15 cellular contexts compared by ENCODE assay signal in genomic region chr3:11495948-11496557, GRCh38.
DNase-seq lines count a peak whose midpoint lies in the region; ATAC-seq, FAIRE-seq and TF ChIP-seq lines count a peak whose summit lies in the region.
"Had no signal": no experiment of that assay in that cellular context is flagged by ENCODE, and none has a peak within 500 bp of the region (broad histone marks: within the 10 kb centered on the region; RNA-seq: fewer than 3 reads in every experiment).

No MANE protein-coding gene starts in this region.

- H3K9me3 Mint-ChIP-seq in H9 (peaks cover 12 to 14% of the 10 kb centered on the region in 2 experiments), neural progenitor cell (peaks cover 23% of the 10 kb centered on the region)
- H3K9me3 Mint-ChIP-seq: stimulated activated effector memory CD8-positive, alpha-beta T cell treated with anti-CD3 and anti-CD28 coated beads, Interleukin-12 subunit alpha, Interleukin-12 subunit beta, amount 100 ng/mL, for 72 hours had no signal

- H3K4ac ChIP-seq in H9 (ENCODE audit: low read depth, low read length), result no peak overlapping the region

- H3K4me3 ChIP-seq in ascending aorta (no peak overlapping the region), neural progenitor cell (no peak overlapping the region), prostate gland (no peak overlapping the region), body of pancreas (no peak overlapping the region)

- H4K5ac ChIP-seq in H9 (ENCODE audit: insufficient read length, low read depth, low read length), result no peak overlapping the region

- TF ChIP-seq CTCF in H9 (conservative IDR thresholded peaks at IDR 0.05) (no peak), ascending aorta (IDR thresholded peaks at IDR 0.05) (no peak), neural progenitor cell (IDR thresholded peaks at IDR 0.05) (no peak), prostate gland (IDR thresholded peaks at IDR 0.05) (no peak), body of pancreas (IDR thresholded peaks at IDR 0.05) (no peak)

- no peak overlapping the region for H2BK20ac ChIP-seq in H9 (ENCODE audit: low read depth, low read length, poor library complexity, severe bottlenecking)

- H2BK120ac ChIP-seq in H9 (ENCODE audit: low read depth, low read length, poor library complexity, severe bottlenecking), result no peak overlapping the region

- H3K9me3 ChIP-seq in H9 (ENCODE audit: control insufficient read depth, low read depth, low read length) (no peaks in the 10 kb centered on the region), ascending aorta (no peaks in the 10 kb centered on the region), neural progenitor cell (ENCODE audit: low read depth) (no peaks in the 10 kb centered on the region), prostate gland (no peaks in the 10 kb centered on the region), body of pancreas (no peaks in the 10 kb centered on the region)

- H3K9ac ChIP-seq in H9 (ENCODE audit: extremely low read depth, insufficient read length, low read length) (no peak overlapping the region), neural progenitor cell (no peak overlapping the region)

- no peaks in the 10 kb centered on the region; the same call in 1 of the 2 replicates for H3K27me3 Mint-ChIP-seq in H9 (ENCODE audit: low read depth)
- peaks cover 2% of the 10 kb centered on the region for H3K27me3 Mint-ChIP-seq in neural progenitor cell (ENCODE audit: insufficient read depth, low read depth)

- ATAC-seq in left ventricle myocardium superior, result peak; percentile 52
- no peak for ATAC-seq in body of pancreas
- no peak for ATAC-seq in HG02970 (IDR thresholded peaks at IDR 0.05; ENCODE audit: low FRiP score, unreplicated experiment)
- ATAC-seq: stimulated activated effector memory CD8-positive, alpha-beta T cell treated with anti-CD3 and anti-CD28 coated beads, Interleukin-12 subunit alpha, Interleukin-12 subunit beta, amount 100 ng/mL, for 72 hours had no signal

- H2AK5ac ChIP-seq in H9 (ENCODE audit: insufficient read length, low read length), result no peak overlapping the region

- H3K4me1 ChIP-seq in H9 (ENCODE audit: insufficient read depth, low read length) (peaks cover 4% of the 10 kb centered on the region; the same call in 1 of the 2 replicates), ascending aorta (peaks cover 6 to 27% of the 10 kb centered on the region in 2 donors), neural progenitor cell (peaks cover 21% of the 10 kb centered on the region), prostate gland (replicated peaks) (no peaks in the 10 kb centered on the region), body of pancreas (peaks cover 19% of the 10 kb centered on the region)

- H3K79me1 ChIP-seq in H9 (ENCODE audit: insufficient read depth, low read depth, low read length, poor library complexity, severe bottlenecking), result no peaks in the 10 kb centered on the region

- H3K79me2 ChIP-seq in H9 (ENCODE audit: insufficient read depth, low read length) (no peaks in the 10 kb centered on the region), neural progenitor cell (ENCODE audit: low read depth) (no peaks in the 10 kb centered on the region)

- H3K36me3 Mint-ChIP-seq in H9 (ENCODE audit: insufficient read depth in 1 of 3, low read depth in 3 of 3) (peaks cover 8 to 19% (median 10%) of the 10 kb centered on the region in 3 experiments; a peak in 6 of 7 replicates), neural progenitor cell (peaks cover 15% of the 10 kb centered on the region)
- H3K36me3 Mint-ChIP-seq: stimulated activated effector memory CD8-positive, alpha-beta T cell treated with anti-CD3 and anti-CD28 coated beads, Interleukin-12 subunit alpha, Interleukin-12 subunit beta, amount 100 ng/mL, for 72 hours had no signal

- H4K8ac ChIP-seq in H9 (replicated peaks; ENCODE audit: insufficient read length, low read depth, low read length), result no peak overlapping the region

- no peak overlapping the region for H3K18ac ChIP-seq in H9 (ENCODE audit: insufficient read length, low read depth, low read length)

- H3K4me1 Mint-ChIP-seq in H9, result peaks cover 16 to 18% of the 10 kb centered on the region in 2 experiments
- H3K4me1 Mint-ChIP-seq in neural progenitor cell, result peaks cover 45% of the 10 kb centered on the region

- DNase-seq in H9 (peak; percentile 65), ascending aorta (ENCODE audit: low spot score in 2 of 2) (no peak), left ventricle myocardium superior (no peak), neural progenitor cell (ENCODE audit: low spot score) (peak; percentile 79), frontal cortex (ENCODE audit: low spot score in 2 of 2) (no peak), prostate gland (ENCODE audit: low spot score) (no peak), body of pancreas (no peak)
- DNase-seq: amniotic stem cell, NCI-H1092 treated with DMSO at 0.1 percent for 48 hours, NCI-H345 had no signal

- no peak for TF ChIP-seq POLR2A in prostate gland (IDR thresholded peaks at IDR 0.05)
- TF ChIP-seq POLR2A in body of pancreas (IDR thresholded peaks at IDR 0.05), result no peak

- no peak overlapping the region for H2BK5ac ChIP-seq in H9 (ENCODE audit: insufficient read length, low read length)

- WGBS in H9 (ENCODE audit: extremely low coverage, insufficient read length, low lambda C conversion rate), result no CpG with 5 or more reads among the region's 11 CpGs
- WGBS in prostate gland, result 71% methylated on average over 11 of the region's 11 CpGs
- WGBS in body of pancreas, 2 donors, result 85 to 90% methylated on average over 11 of the region's 11 CpGs

- no peaks in the 10 kb centered on the region for H3K27me3 ChIP-seq in H9 (ENCODE audit: insufficient read depth, low read length)
- H3K27me3 ChIP-seq in ascending aorta, result no peaks in the 10 kb centered on the region
- H3K27me3 ChIP-seq in neural progenitor cell, result no peaks in the 10 kb centered on the region
- H3K27me3 ChIP-seq in prostate gland (replicated peaks; ENCODE audit: insufficient read depth), result no peaks in the 10 kb centered on the region
- H3K27me3 ChIP-seq in body of pancreas, result no peaks in the 10 kb centered on the region

- H3K4me3 Mint-ChIP-seq in H9, result peak overlapping the region in 1 of 2 experiments; percentile 2; a peak in 1 of 5 replicates
- peak overlapping the region; percentile 33 for H3K4me3 Mint-ChIP-seq in neural progenitor cell
- H3K4me3 Mint-ChIP-seq: stimulated activated effector memory CD8-positive, alpha-beta T cell treated with anti-CD3 and anti-CD28 coated beads, Interleukin-12 subunit alpha, Interleukin-12 subunit beta, amount 100 ng/mL, for 72 hours had no signal

- H2BK12ac ChIP-seq in H9 (ENCODE audit: insufficient read length, low read depth, low read length), result no peak overlapping the region

- no peak overlapping the region for H3K23ac ChIP-seq in H9 (ENCODE audit: insufficient read length, low read depth, low read length)

- H2AFZ ChIP-seq in H9 (ENCODE audit: low read length), result no peak overlapping the region
- H2AFZ ChIP-seq in neural progenitor cell (replicated peaks), result no peak overlapping the region

- H3K56ac ChIP-seq in H9 (ENCODE audit: insufficient read length, low read depth, low read length), result no peak overlapping the region

- no peak overlapping the region for H2BK15ac ChIP-seq in H9 (ENCODE audit: low read depth, low read length)

- intact Hi-C loops in ascending aorta (cut with DNase I), result no loop called here
- intact Hi-C loops in left ventricle myocardium superior (cut with micrococcal nuclease), result no loop called here
- intact Hi-C loops in prostate gland (cut with DNase I), result no loop called here
- intact Hi-C loops in body of pancreas (cut with DNase I), result no loop called here

- H3K36me3 ChIP-seq in ascending aorta (no peaks in the 10 kb centered on the region), neural progenitor cell (no peaks in the 10 kb centered on the region), prostate gland (no peaks in the 10 kb centered on the region), body of pancreas (replicated peaks in 1 of 2; ENCODE audit: insufficient read depth in 1 of 2, low read depth in 2 of 2) (no peaks in the 10 kb centered on the region)

- H3K27ac ChIP-seq in H9 (ENCODE audit: insufficient read length, low read depth, low read length), result no peak overlapping the region
- peak overlapping the region; percentile 69 to 70 for H3K27ac ChIP-seq in ascending aorta
- H3K27ac ChIP-seq in neural progenitor cell, result no peak overlapping the region
- H3K27ac ChIP-seq in prostate gland, result no peak overlapping the region
- no peak overlapping the region for H3K27ac ChIP-seq in body of pancreas
- H3K27ac ChIP-seq: epithelial cell of prostate had no signal

- no peaks in the 10 kb centered on the region for H3K23me2 ChIP-seq in H9 (ENCODE audit: insufficient read length, low read depth, low read length, poor library complexity, severe bottlenecking)

- peaks cover 15% of the 10 kb centered on the region for H3F3A ChIP-seq in neural progenitor cell (ENCODE audit: low read depth)

- H3T11ph ChIP-seq in H9 (ENCODE audit: low read length), result no peak overlapping the region

- H3K4me2 ChIP-seq in H9 (ENCODE audit: insufficient read depth, insufficient read length, low read length), result no peak overlapping the region
- peak overlapping the region; percentile 34 for H3K4me2 ChIP-seq in neural progenitor cell

- no peaks in the 10 kb centered on the region for H4K20me1 ChIP-seq in H9 (ENCODE audit: control insufficient read depth, insufficient read depth, insufficient read length)
- H4K20me1 ChIP-seq in neural progenitor cell (ENCODE audit: low read depth), result peaks cover 14% of the 10 kb centered on the region

- FAIRE-seq in frontal cortex (lab: Jason Lieb, UNC), result no peak
- FAIRE-seq: GM19239, H54 had no signal

- H4K91ac ChIP-seq in H9 (ENCODE audit: insufficient read length, low read depth, low read length), result no peak overlapping the region

- H3K14ac ChIP-seq in H9 (ENCODE audit: insufficient read depth, low read length), result no peak overlapping the region

- H3K27ac Mint-ChIP-seq in H9 (peak overlapping the region; percentile 56 to 95 (median 92); a peak in 6 of 7 replicates), neural progenitor cell (peak overlapping the region; percentile 96)
- H3K27ac Mint-ChIP-seq: stimulated activated effector memory CD8-positive, alpha-beta T cell treated with anti-CD3 and anti-CD28 coated beads, Interleukin-12 subunit alpha, Interleukin-12 subunit beta, amount 100 ng/mL, for 72 hours had no signal

Comparison
In these comparisons a context has a peak if more than half of its experiments do, and no peak if none do; other contexts are left out.
1. DNase-seq: peak in H9 (single experiment) and neural progenitor cell (single experiment); none in ascending aorta (0 of 2), left ventricle myocardium superior (single experiment), frontal cortex (0 of 2), prostate gland (single experiment) and body of pancreas (0 of 4).
2. H3K27ac ChIP-seq: peak in ascending aorta (2 of 2); none in H9 (single experiment), neural progenitor cell (single experiment), prostate gland (0 of 2) and body of pancreas (0 of 4).